Comparison of ENCODE assay signal across 1 cellular context in genomic region chr6:32190054-32190945, GRCh38.
A peak's percentile ranks its signal among the peaks of the same experiment; 100 is the strongest.
TF ChIP-seq lines count a peak whose summit lies in the region.

PBX2 (minus strand) TSS chr6:32190202; CDS start chr6:32189915, 287 bp downstream.

TF ChIP-seq in H1, 55 proteins besides CTCF, POLR2A, EP300 and RAD21:
- peak; percentile 63; the same call in 1 of the 2 replicates for TF ChIP-seq EGR1 (IDR thresholded peaks at IDR 0.05; ENCODE audit: borderline replicate concordance, low read depth, low read length)
- TF ChIP-seq SIX5 (IDR thresholded peaks at IDR 0.05; ENCODE audit: low read depth, low read length) = no peak
- no peak for TF ChIP-seq KDM5A (IDR thresholded peaks at IDR 0.05; ENCODE audit: low read length)
- peak; percentile 93 for TF ChIP-seq SP1 (IDR thresholded peaks at IDR 0.05; ENCODE audit: low read depth, low read length)
- TF ChIP-seq, protein P1, sequence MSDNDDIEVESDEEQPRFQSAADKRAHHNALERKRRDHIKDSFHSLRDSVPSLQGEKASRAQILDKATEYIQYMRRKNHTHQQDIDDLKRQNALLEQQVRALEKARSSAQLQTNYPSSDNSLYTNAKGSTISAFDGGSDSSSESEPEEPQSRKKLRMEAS (IDR thresholded peaks at IDR 0.05) = no peak
- TF ChIP-seq, protein P2, sequence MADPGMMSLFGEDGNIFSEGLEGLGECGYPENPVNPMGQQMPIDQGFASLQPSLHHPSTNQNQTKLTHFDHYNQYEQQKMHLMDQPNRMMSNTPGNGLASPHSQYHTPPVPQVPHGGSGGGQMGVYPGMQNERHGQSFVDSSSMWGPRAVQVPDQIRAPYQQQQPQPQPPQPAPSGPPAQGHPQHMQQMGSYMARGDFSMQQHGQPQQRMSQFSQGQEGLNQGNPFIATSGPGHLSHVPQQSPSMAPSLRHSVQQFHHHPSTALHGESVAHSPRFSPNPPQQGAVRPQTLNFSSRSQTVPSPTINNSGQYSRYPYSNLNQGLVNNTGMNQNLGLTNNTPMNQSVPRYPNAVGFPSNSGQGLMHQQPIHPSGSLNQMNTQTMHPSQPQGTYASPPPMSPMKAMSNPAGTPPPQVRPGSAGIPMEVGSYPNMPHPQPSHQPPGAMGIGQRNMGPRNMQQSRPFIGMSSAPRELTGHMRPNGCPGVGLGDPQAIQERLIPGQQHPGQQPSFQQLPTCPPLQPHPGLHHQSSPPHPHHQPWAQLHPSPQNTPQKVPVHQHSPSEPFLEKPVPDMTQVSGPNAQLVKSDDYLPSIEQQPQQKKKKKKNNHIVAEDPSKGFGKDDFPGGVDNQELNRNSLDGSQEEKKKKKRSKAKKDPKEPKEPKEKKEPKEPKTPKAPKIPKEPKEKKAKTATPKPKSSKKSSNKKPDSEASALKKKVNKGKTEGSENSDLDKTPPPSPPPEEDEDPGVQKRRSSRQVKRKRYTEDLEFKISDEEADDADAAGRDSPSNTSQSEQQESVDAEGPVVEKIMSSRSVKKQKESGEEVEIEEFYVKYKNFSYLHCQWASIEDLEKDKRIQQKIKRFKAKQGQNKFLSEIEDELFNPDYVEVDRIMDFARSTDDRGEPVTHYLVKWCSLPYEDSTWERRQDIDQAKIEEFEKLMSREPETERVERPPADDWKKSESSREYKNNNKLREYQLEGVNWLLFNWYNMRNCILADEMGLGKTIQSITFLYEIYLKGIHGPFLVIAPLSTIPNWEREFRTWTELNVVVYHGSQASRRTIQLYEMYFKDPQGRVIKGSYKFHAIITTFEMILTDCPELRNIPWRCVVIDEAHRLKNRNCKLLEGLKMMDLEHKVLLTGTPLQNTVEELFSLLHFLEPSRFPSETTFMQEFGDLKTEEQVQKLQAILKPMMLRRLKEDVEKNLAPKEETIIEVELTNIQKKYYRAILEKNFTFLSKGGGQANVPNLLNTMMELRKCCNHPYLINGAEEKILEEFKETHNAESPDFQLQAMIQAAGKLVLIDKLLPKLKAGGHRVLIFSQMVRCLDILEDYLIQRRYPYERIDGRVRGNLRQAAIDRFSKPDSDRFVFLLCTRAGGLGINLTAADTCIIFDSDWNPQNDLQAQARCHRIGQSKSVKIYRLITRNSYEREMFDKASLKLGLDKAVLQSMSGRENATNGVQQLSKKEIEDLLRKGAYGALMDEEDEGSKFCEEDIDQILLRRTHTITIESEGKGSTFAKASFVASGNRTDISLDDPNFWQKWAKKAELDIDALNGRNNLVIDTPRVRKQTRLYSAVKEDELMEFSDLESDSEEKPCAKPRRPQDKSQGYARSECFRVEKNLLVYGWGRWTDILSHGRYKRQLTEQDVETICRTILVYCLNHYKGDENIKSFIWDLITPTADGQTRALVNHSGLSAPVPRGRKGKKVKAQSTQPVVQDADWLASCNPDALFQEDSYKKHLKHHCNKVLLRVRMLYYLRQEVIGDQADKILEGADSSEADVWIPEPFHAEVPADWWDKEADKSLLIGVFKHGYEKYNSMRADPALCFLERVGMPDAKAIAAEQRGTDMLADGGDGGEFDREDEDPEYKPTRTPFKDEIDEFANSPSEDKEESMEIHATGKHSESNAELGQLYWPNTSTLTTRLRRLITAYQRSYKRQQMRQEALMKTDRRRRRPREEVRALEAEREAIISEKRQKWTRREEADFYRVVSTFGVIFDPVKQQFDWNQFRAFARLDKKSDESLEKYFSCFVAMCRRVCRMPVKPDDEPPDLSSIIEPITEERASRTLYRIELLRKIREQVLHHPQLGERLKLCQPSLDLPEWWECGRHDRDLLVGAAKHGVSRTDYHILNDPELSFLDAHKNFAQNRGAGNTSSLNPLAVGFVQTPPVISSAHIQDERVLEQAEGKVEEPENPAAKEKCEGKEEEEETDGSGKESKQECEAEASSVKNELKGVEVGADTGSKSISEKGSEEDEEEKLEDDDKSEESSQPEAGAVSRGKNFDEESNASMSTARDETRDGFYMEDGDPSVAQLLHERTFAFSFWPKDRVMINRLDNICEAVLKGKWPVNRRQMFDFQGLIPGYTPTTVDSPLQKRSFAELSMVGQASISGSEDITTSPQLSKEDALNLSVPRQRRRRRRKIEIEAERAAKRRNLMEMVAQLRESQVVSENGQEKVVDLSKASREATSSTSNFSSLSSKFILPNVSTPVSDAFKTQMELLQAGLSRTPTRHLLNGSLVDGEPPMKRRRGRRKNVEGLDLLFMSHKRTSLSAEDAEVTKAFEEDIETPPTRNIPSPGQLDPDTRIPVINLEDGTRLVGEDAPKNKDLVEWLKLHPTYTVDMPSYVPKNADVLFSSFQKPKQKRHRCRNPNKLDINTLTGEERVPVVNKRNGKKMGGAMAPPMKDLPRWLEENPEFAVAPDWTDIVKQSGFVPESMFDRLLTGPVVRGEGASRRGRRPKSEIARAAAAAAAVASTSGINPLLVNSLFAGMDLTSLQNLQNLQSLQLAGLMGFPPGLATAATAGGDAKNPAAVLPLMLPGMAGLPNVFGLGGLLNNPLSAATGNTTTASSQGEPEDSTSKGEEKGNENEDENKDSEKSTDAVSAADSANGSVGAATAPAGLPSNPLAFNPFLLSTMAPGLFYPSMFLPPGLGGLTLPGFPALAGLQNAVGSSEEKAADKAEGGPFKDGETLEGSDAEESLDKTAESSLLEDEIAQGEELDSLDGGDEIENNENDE (IDR thresholded peaks at IDR 0.05; ENCODE audit: insufficient replicate concordance, low read length) = no peak
- no peak for TF ChIP-seq ASH2L (IDR thresholded peaks at IDR 0.05; ENCODE audit: low read length)
- TF ChIP-seq CHD2 (IDR thresholded peaks at IDR 0.05; ENCODE audit: low read length) = peak; percentile 37; the same call in 1 of the 2 replicates
- TF ChIP-seq JUND (IDR thresholded peaks at IDR 0.05; ENCODE audit: low read length) = no peak
- TF ChIP-seq BRCA1 (IDR thresholded peaks at IDR 0.05; ENCODE audit: low read depth, low read length) = no peak
- no peak for TF ChIP-seq BCL11A (IDR thresholded peaks at IDR 0.05; ENCODE audit: low read depth in 2 of 2, low read length in 2 of 2)
- TF ChIP-seq, protein P3, sequence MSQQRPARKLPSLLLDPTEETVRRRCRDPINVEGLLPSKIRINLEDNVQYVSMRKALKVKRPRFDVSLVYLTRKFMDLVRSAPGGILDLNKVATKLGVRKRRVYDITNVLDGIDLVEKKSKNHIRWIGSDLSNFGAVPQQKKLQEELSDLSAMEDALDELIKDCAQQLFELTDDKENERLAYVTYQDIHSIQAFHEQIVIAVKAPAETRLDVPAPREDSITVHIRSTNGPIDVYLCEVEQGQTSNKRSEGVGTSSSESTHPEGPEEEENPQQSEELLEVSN (IDR thresholded peaks at IDR 0.05) = no peak
- TF ChIP-seq TAF7 (optimal IDR thresholded peaks at IDR 0.05; ENCODE audit: borderline replicate concordance, low read depth, low read length) = no peak
- no peak for TF ChIP-seq CBX5 (IDR thresholded peaks at IDR 0.05; ENCODE audit: low read depth, low read length)
- TF ChIP-seq POU5F1 (IDR thresholded peaks at IDR 0.05; ENCODE audit: low read depth, low read length) = no peak
- TF ChIP-seq RXRA (IDR thresholded peaks at IDR 0.05; ENCODE audit: insufficient read depth, low read depth, low read length) = no peak
- no peak for TF ChIP-seq TBP (IDR thresholded peaks at IDR 0.05; ENCODE audit: low read depth, low read length)
- no peak for TF ChIP-seq KDM1A (IDR thresholded peaks at IDR 0.05; ENCODE audit: borderline replicate concordance, low read length)
- no peak for TF ChIP-seq CEBPB (IDR thresholded peaks at IDR 0.05; ENCODE audit: low read depth, low read length)
- no peak for TF ChIP-seq GTF2F1 (IDR thresholded peaks at IDR 0.05; ENCODE audit: borderline replicate concordance, low read depth, low read length)
- TF ChIP-seq RFX5 (IDR thresholded peaks at IDR 0.05; ENCODE audit: borderline replicate concordance, low read depth, low read length) = no peak
- TF ChIP-seq SRF (IDR thresholded peaks at IDR 0.05; ENCODE audit: low read depth, low read length) = no peak
- no peak for TF ChIP-seq BACH1 (IDR thresholded peaks at IDR 0.05; ENCODE audit: low read length)
- TF ChIP-seq SP4 (IDR thresholded peaks at IDR 0.05; ENCODE audit: low read length) = no peak
- no peak for TF ChIP-seq ATF2 (IDR thresholded peaks at IDR 0.05; ENCODE audit: low read length)
- no peak for TF ChIP-seq POLR2AphosphoS5 (IDR thresholded peaks at IDR 0.05; ENCODE audit: low read depth, low read length)
- TF ChIP-seq TAF1 (IDR thresholded peaks at IDR 0.05; ENCODE audit: low read depth, low read length) = no peak
- TF ChIP-seq, protein P4, sequence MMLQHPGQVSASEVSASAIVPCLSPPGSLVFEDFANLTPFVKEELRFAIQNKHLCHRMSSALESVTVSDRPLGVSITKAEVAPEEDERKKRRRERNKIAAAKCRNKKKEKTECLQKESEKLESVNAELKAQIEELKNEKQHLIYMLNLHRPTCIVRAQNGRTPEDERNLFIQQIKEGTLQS (IDR thresholded peaks at IDR 0.05; ENCODE audit: insufficient read depth, low read depth, low read length) = no peak
- no peak for TF ChIP-seq TEAD4 (IDR thresholded peaks at IDR 0.05; ENCODE audit: low read depth, low read length)
- TF ChIP-seq SIN3A (conservative IDR thresholded peaks at IDR 0.05 in 1 of 2, IDR thresholded peaks at IDR 0.05 in 1 of 2; ENCODE audit: low read depth in 1 of 2, low read length in 2 of 2) = peak in 1 of 2 experiments; percentile 84; a peak in 2 of 4 replicates
TF ChIP-seq in H1: peak in this region for 4.
